In genomic region chr1:62613325-62613727, GRCh38 we compare ENCODE assay signal across 10 cellular contexts. TPM values are rescaled to one million over a fixed set of nuclear protein-coding genes. Genes with fewer than 3 reads are reported as not detected.
DNase-seq lines count a peak whose midpoint lies in the region; ATAC-seq, FAIRE-seq and TF ChIP-seq lines count a peak whose summit lies in the region.
"Had no signal": no experiment of that assay in that cellular context is flagged by ENCODE, and none has a peak within 500 bp of the region (broad histone marks: within the 10 kb centered on the region; RNA-seq: fewer than 3 reads in every experiment).

No MANE protein-coding gene starts in this region.

- intact Hi-C loops in kidney (cut with DNase I) (no loop called here), aorta (cut with DNase I) (no loop called here)

- no peak overlapping the region for H3K9ac ChIP-seq in kidney (ENCODE audit: low read length in 2 of 2)

- no peaks in the 10 kb centered on the region for H3K27me3 ChIP-seq in aorta (ENCODE audit: control insufficient read depth in 1 of 2, insufficient read depth in 2 of 2, low read length in 1 of 2)

- FAIRE-seq in kidney (lab: Jason Lieb, UNC) = no peak
- FAIRE-seq: endothelial cell of umbilical vein had no signal

- WGBS in aorta, 2 donors = 86 to 89% methylated on average over 5 of the region's 5 CpGs

- no peak overlapping the region for H3K4me3 ChIP-seq in kidney (ENCODE audit: low read length in 2 of 2)
- no peak overlapping the region for H3K4me3 ChIP-seq in aorta (ENCODE audit: low read length in 2 of 2)

- TF ChIP-seq CTCF in kidney (IDR thresholded peaks at IDR 0.05; ENCODE audit: borderline replicate concordance, extremely low read depth, insufficient read depth) = no peak

- ATAC-seq in GM18517 (IDR thresholded peaks at IDR 0.05; ENCODE audit: unreplicated experiment) = peak; percentile 95
- ATAC-seq in GM21423 (IDR thresholded peaks at IDR 0.05; ENCODE audit: unreplicated experiment) = peak; percentile 93
- ATAC-seq in HG03039 (IDR thresholded peaks at IDR 0.05; ENCODE audit: unreplicated experiment) = peak; percentile 80
- ATAC-seq in aorta (ENCODE audit: low FRiP score) = no peak

- no peaks in the 10 kb centered on the region for H3K4me1 ChIP-seq in kidney (ENCODE audit: control insufficient read depth in 1 of 2, insufficient read depth in 1 of 2, low read depth in 1 of 2, low read length in 2 of 2)
- no peaks in the 10 kb centered on the region for H3K4me1 ChIP-seq in aorta (ENCODE audit: control insufficient read depth in 1 of 2, insufficient read depth in 2 of 2, low read length in 2 of 2)

- H3K27ac ChIP-seq in kidney (ENCODE audit: low read depth in 2 of 2, low read length in 2 of 2) = no peak overlapping the region
- no peak overlapping the region for H3K27ac ChIP-seq in aorta (ENCODE audit: low read depth in 1 of 2, low read length in 2 of 2)

- H3K36me3 ChIP-seq in kidney (ENCODE audit: control insufficient read depth in 1 of 2, insufficient read depth in 2 of 2, low read length in 2 of 2) (no peaks in the 10 kb centered on the region), aorta (ENCODE audit: control insufficient read depth in 1 of 2, insufficient read depth in 2 of 2, low read length in 1 of 2) (peaks cover 0 to 2% of the 10 kb centered on the region in 2 donors)

- no peaks in the 10 kb centered on the region for H3K9me3 ChIP-seq in kidney (ENCODE audit: control insufficient read depth in 1 of 2, low read length in 2 of 2)
- no peaks in the 10 kb centered on the region for H3K9me3 ChIP-seq in aorta (ENCODE audit: control insufficient read depth, low read length)

- DNase-seq in MV-4-11 (lab: John Stamatoyannopoulos, UW) (peak; percentile 7), SK-N-DZ (ENCODE audit: low spot score) (no peak), kidney (no peak), aorta (no peak), glomerular visceral epithelial cell (ENCODE audit: extremely low spot score) (no peak)
- DNase-seq: C1 segment of cervical spinal cord had no signal

RNA-seq across cellular contexts. Expression of gene ANGPTL3, which starts 16.0 kb away (rescaled TPM):
- polyA plus RNA-seq in SK-N-DZ (2014; cell fraction: cytosol; rRNA removed) = not detected in 2 replicates
- polyA plus RNA-seq in SK-N-DZ (2014; cell fraction: nucleus; rRNA removed) = not detected in 2 replicates
- total RNA-seq in kidney = 0.41 TPM
- 19.2 TPM for polyA plus RNA-seq in kidney (ENCODE audit: insufficient read depth, low read depth, low replicate concordance)
- total RNA-seq in aorta = not detected
- polyA plus RNA-seq in aorta = under 1 TPM in 1 of 2 donors, not detected in 1; 0.13 TPM
- total RNA-seq: endothelial cell of umbilical vein had no signal
- polyA plus RNA-seq: endothelial cell of umbilical vein had no signal
